Comparison of ENCODE assay signal across 8 cellular contexts in the genomic region with DNA sequence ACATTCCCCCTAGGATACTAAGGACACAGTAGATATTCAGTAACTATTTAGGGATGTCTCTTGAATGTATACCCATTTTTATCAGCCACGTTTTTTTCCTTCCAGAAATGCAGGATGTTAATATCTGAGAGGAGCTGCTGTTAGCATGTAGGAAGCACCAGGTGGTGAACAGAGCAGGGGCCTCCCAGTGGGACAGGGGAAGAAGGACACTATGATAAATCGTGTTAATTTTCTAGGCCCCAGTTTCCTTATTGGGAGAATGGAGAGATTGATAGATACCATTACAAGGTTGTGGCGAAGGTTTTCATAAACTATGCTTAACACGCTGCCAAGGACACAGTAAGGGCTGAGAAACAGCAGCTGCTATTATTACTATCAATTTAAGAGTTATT. TPM values are rescaled to one million over a fixed set of nuclear protein-coding genes. Genes with fewer than 3 reads are reported as not detected.
DNase-seq lines count a peak whose midpoint lies in the region; ATAC-seq and TF ChIP-seq lines count a peak whose summit lies in the region.
"Had no signal": no experiment of that assay in that cellular context is flagged by ENCODE, and none has a peak within 500 bp of the region (broad histone marks: within the 10 kb centered on the region; RNA-seq: fewer than 3 reads in every experiment).

No MANE protein-coding gene starts in this region.

- H3K27me3 Mint-ChIP-seq in activated CD4-positive, alpha-beta memory T cell treated with anti-CD3 and anti-CD28 coated beads, Interleukin-2, amount 10 ng/mL, durations not matched to agents 7 days and 5 days = peaks cover 3% of the 10 kb centered on the region

- DNase-seq in HFF-Myc (ENCODE audit: extremely low read depth, low read depth) (no peak), hepatocyte (ENCODE audit: low spot score) (no peak), SW 1271 (lab: John Stamatoyannopoulos, UW) (no peak), NCI-H1930 (lab: John Stamatoyannopoulos, UW) (no peak)
- no peak for DNase-seq in activated CD4-positive, alpha-beta memory T cell treated with anti-CD3 and anti-CD28 coated beads, Interleukin-2, amount 10 ng/mL, durations not matched to agents 7 days and 5 days
- DNase-seq in stimulated activated effector memory CD8-positive, alpha-beta T cell treated with anti-CD3 and anti-CD28 coated beads, Interleukin-12 subunit alpha, Interleukin-12 subunit beta, amount 100 ng/mL, for 72 hours (ENCODE audit: low spot score in 2 of 2) = no peak

- no peaks in the 10 kb centered on the region for H3K79me2 ChIP-seq in hepatocyte

- POLR2A ChIA-PET in activated CD4-positive, alpha-beta memory T cell treated with anti-CD3 and anti-CD28 coated beads, Interleukin-2, amount 10 ng/mL, durations not matched to agents 7 days and 5 days (lab: Charles Lee) = interaction anchor here (1.1 to 1.6 kb wide), 5 partner anchors 13 to 435 kb away, joined by 3 to 7 read pairs (median 3); a partner anchor contains a TSS

- no peaks in the 10 kb centered on the region for H3K9me2 ChIP-seq in hepatocyte (replicated peaks; ENCODE audit: insufficient read depth)

- no peaks in the 10 kb centered on the region for H3K4me1 ChIP-seq in hepatocyte (ENCODE audit: insufficient read depth)

- H3K4me3 Mint-ChIP-seq in activated CD4-positive, alpha-beta memory T cell treated with anti-CD3 and anti-CD28 coated beads, Interleukin-2, amount 10 ng/mL, durations not matched to agents 7 days and 5 days = peak overlapping the region; percentile 74
- H3K4me3 Mint-ChIP-seq in stimulated activated effector memory CD8-positive, alpha-beta T cell treated with anti-CD3 and anti-CD28 coated beads, Interleukin-12 subunit alpha, Interleukin-12 subunit beta, amount 100 ng/mL, for 72 hours = peak overlapping the region; percentile 86

- TF ChIP-seq CTCF in HFF-Myc (IDR thresholded peaks at IDR 0.05; ENCODE audit: low read depth, low read length, missing control alignments) (no peak), hepatocyte (IDR thresholded peaks at IDR 0.05; ENCODE audit: poor library complexity) (no peak)

- no peak overlapping the region for H3K27ac Mint-ChIP-seq in activated CD4-positive, alpha-beta memory T cell treated with anti-CD3 and anti-CD28 coated beads, Interleukin-2, amount 10 ng/mL, durations not matched to agents 7 days and 5 days
- H3K27ac Mint-ChIP-seq in stimulated activated effector memory CD8-positive, alpha-beta T cell treated with anti-CD3 and anti-CD28 coated beads, Interleukin-12 subunit alpha, Interleukin-12 subunit beta, amount 100 ng/mL, for 72 hours = no peak overlapping the region

- WGBS in hepatocyte (ENCODE audit: low lambda C conversion rate, missing lambda C conversion rate) = 42% methylated on average over 4 of the region's 4 CpGs

- no peaks in the 10 kb centered on the region for H3K9me3 ChIP-seq in hepatocyte (ENCODE audit: low read depth)

- H3K36me3 Mint-ChIP-seq in activated CD4-positive, alpha-beta memory T cell treated with anti-CD3 and anti-CD28 coated beads, Interleukin-2, amount 10 ng/mL, durations not matched to agents 7 days and 5 days (ENCODE audit: low read depth) = no peaks in the 10 kb centered on the region
- H3K36me3 Mint-ChIP-seq in stimulated activated effector memory CD8-positive, alpha-beta T cell treated with anti-CD3 and anti-CD28 coated beads, Interleukin-12 subunit alpha, Interleukin-12 subunit beta, amount 100 ng/mL, for 72 hours = no peaks in the 10 kb centered on the region

- no peaks in the 10 kb centered on the region for H4K20me1 ChIP-seq in hepatocyte (ENCODE audit: insufficient read depth, poor library complexity, severe bottlenecking)

- H3K27ac ChIP-seq in hepatocyte = no peak overlapping the region

- CTCF ChIA-PET in activated CD4-positive, alpha-beta memory T cell treated with anti-CD3 and anti-CD28 coated beads, Interleukin-2, amount 10 ng/mL, durations not matched to agents 7 days and 5 days (lab: Charles Lee) = no interaction called here

- ATAC-seq in stimulated activated effector memory CD8-positive, alpha-beta T cell treated with anti-CD3 and anti-CD28 coated beads, Interleukin-12 subunit alpha, Interleukin-12 subunit beta, amount 100 ng/mL, for 72 hours = no peak
- ATAC-seq in GM21526 (IDR thresholded peaks at IDR 0.05; ENCODE audit: low FRiP score, unreplicated experiment) = no peak

- H3K27me3 ChIP-seq in hepatocyte = no peaks in the 10 kb centered on the region

- H3K9me3 Mint-ChIP-seq in activated CD4-positive, alpha-beta memory T cell treated with anti-CD3 and anti-CD28 coated beads, Interleukin-2, amount 10 ng/mL, durations not matched to agents 7 days and 5 days = no peaks in the 10 kb centered on the region
- H3K9me3 Mint-ChIP-seq in stimulated activated effector memory CD8-positive, alpha-beta T cell treated with anti-CD3 and anti-CD28 coated beads, Interleukin-12 subunit alpha, Interleukin-12 subunit beta, amount 100 ng/mL, for 72 hours = no peaks in the 10 kb centered on the region

- peaks cover 17% of the 10 kb centered on the region for H3K4me1 Mint-ChIP-seq in activated CD4-positive, alpha-beta memory T cell treated with anti-CD3 and anti-CD28 coated beads, Interleukin-2, amount 10 ng/mL, durations not matched to agents 7 days and 5 days
- H3K4me1 Mint-ChIP-seq in stimulated activated effector memory CD8-positive, alpha-beta T cell treated with anti-CD3 and anti-CD28 coated beads, Interleukin-12 subunit alpha, Interleukin-12 subunit beta, amount 100 ng/mL, for 72 hours = peaks cover 15% of the 10 kb centered on the region

- peak overlapping the region; percentile 93 for H3K4me2 ChIP-seq in hepatocyte

- no peaks in the 10 kb centered on the region for H3K36me3 ChIP-seq in hepatocyte (replicated peaks; ENCODE audit: insufficient read depth, low read depth)

- H3K4me3 ChIP-seq in HFF-Myc (replicated peaks; ENCODE audit: low read depth, low read length) (peak overlapping the region; percentile 84), hepatocyte (peak overlapping the region; percentile 68)

- H2AFZ ChIP-seq in hepatocyte = peak overlapping the region; percentile 35

RNA-seq across cellular contexts. Expression of a gene that starts 45.4 kb away (rescaled TPM):
- total RNA-seq in activated CD4-positive, alpha-beta memory T cell treated with anti-CD3 and anti-CD28 coated beads, Interleukin-2, amount 10 ng/mL, durations not matched to agents 7 days and 5 days = not detected
- total RNA-seq in hepatocyte = not detected in 2 replicates
- not detected in 2 replicates for polyA plus RNA-seq in hepatocyte
- total RNA-seq: LHCN-M2 had no signal

RNA-seq across cellular contexts. Expression of a gene that starts 51.5 kb away (rescaled TPM):
- total RNA-seq in activated CD4-positive, alpha-beta memory T cell treated with anti-CD3 and anti-CD28 coated beads, Interleukin-2, amount 10 ng/mL, durations not matched to agents 7 days and 5 days = 10 to 100 TPM; 67.5 to 67.9 TPM
- total RNA-seq in hepatocyte = 51.5 and 58.0 TPM in 2 replicates
- 21.7 and 23.4 TPM in 2 replicates for polyA plus RNA-seq in hepatocyte
